ENCODE assay signal across 9 cellular contexts in genomic region chr10:45594276-45595157, GRCh38.
DNase-seq lines count a peak whose midpoint lies in the region; ATAC-seq, FAIRE-seq and TF ChIP-seq lines count a peak whose summit lies in the region.
"Had no signal": no experiment of that assay in that cellular context is flagged by ENCODE, and none has a peak within 500 bp of the region (broad histone marks: within the 10 kb centered on the region; RNA-seq: fewer than 3 reads in every experiment).

No MANE protein-coding gene starts in this region.

- peak; percentile 51 for FAIRE-seq in HepG2 (lab: Jason Lieb, UNC)
- FAIRE-seq: endometrium had no signal

- CTCF ChIA-PET in HepG2 (lab: Yijun Ruan, JAX; ENCODE audit: low intra/inter-chr PET ratio, low total read pairs), result no interaction called here

- no peaks in the 10 kb centered on the region for H4K20me1 ChIP-seq in HepG2 (ENCODE audit: insufficient read depth, low read length)

- TF ChIP-seq POLR2A in GM19193 (IDR thresholded peaks at IDR 0.05; ENCODE audit: extremely low read depth, insufficient read depth, insufficient read length) (peak; percentile 52), HepG2 (IDR thresholded peaks at IDR 0.05; ENCODE audit: insufficient read depth in 1 of 2, low read depth in 2 of 2, low read length in 2 of 2) (peak; percentile 58 to 76)

- peaks cover 14% of the 10 kb centered on the region for H3K36me3 Mint-ChIP-seq in activated CD4-positive, alpha-beta T cell treated with anti-CD3 and anti-CD28 coated beads, Interleukin-2, amount 10 ng/mL, durations not matched to agents 24 days and 14 days (ENCODE audit: low read depth)
- H3K36me3 Mint-ChIP-seq in dendritic cell treated with granulocyte-macrophage colony-stimulating factor and Interleukin-4, amounts not matched to agents 40 ng/mL and 50 ng/mL, for 4 days (ENCODE audit: low read depth), result peaks cover 22% of the 10 kb centered on the region

- WGBS in HepG2 (ENCODE audit: low lambda C conversion rate), result 2% methylated on average over 25 of the region's 88 CpGs

- H3K4me3 Mint-ChIP-seq in activated CD4-positive, alpha-beta T cell treated with anti-CD3 and anti-CD28 coated beads, Interleukin-2, amount 10 ng/mL, durations not matched to agents 24 days and 14 days, result peak overlapping the region; percentile 87
- H3K4me3 Mint-ChIP-seq in dendritic cell treated with granulocyte-macrophage colony-stimulating factor and Interleukin-4, amounts not matched to agents 40 ng/mL and 50 ng/mL, for 4 days, result peak overlapping the region; percentile 81

- peak; percentile 97 for ATAC-seq in HG03432 (IDR thresholded peaks at IDR 0.05; ENCODE audit: unreplicated experiment)
- peak; percentile 92 for ATAC-seq in HepG2

- TF ChIP-seq CTCF in BE2C (IDR thresholded peaks at IDR 0.05; ENCODE audit: low read depth, low read length) (no peak), HepG2 (CRISPR knock-in tag; IDR thresholded peaks at IDR 0.05) (peak; percentile 55)

- TF ChIP-seq RAD21 in HepG2 (CRISPR knock-in tag; IDR thresholded peaks at IDR 0.05), result peak; percentile 75

- H3K36me3 ChIP-seq in BE2C, result no peaks in the 10 kb centered on the region
- peaks cover 0 to 4% of the 10 kb centered on the region in 2 experiments; a peak in 1 of 5 replicates for H3K36me3 ChIP-seq in HepG2 (replicated peaks in 1 of 2; ENCODE audit: control insufficient read depth in 1 of 2, insufficient read depth in 2 of 2, low read length in 2 of 2)

- H3K4me1 ChIP-seq in BE2C, result no peaks in the 10 kb centered on the region
- H3K4me1 ChIP-seq in HepG2 (ENCODE audit: insufficient read depth, low read length), result peaks cover 64% of the 10 kb centered on the region

- in situ Hi-C loops in HepG2 (cut with HindIII; ENCODE audit: extremely low pct_ligation_motif_present, low pct_unique_long_range_greater_than_20kb), result no loop called here

- POLR2A ChIA-PET in HepG2 (lab: Yijun Ruan, JAX), result interaction anchor here (0.8 to 2.1 kb wide), 2 partner anchors 13 to 19 kb away, joined by 3 to 6 read pairs; no protein-coding TSS in a partner anchor

- peak overlapping the region; percentile 64 for H3K27ac Mint-ChIP-seq in activated CD4-positive, alpha-beta T cell treated with anti-CD3 and anti-CD28 coated beads, Interleukin-2, amount 10 ng/mL, durations not matched to agents 24 days and 14 days
- peak overlapping the region; percentile 77 for H3K27ac Mint-ChIP-seq in dendritic cell treated with granulocyte-macrophage colony-stimulating factor and Interleukin-4, amounts not matched to agents 40 ng/mL and 50 ng/mL, for 4 days

- DNase-seq in BE2C (peak; percentile 93), NCI-H446 treated with DMSO at 0.1 percent for 48 hours (lab: John Stamatoyannopoulos, UW) (peak; percentile 59), HepG2 (ENCODE audit: low spot score) (peak; percentile 90)
- DNase-seq in activated CD4-positive, alpha-beta T cell treated with anti-CD3 and anti-CD28 coated beads, Interleukin-2, amount 10 ng/mL, durations not matched to agents 24 days and 14 days, result peak; percentile 98
- DNase-seq in stimulated activated CD4-positive, alpha-beta T cell treated with anti-CD3 and anti-CD28 coated beads, Interleukin-2, amount 100 ng/mL, for 48 hours, result peak; percentile 86

- BruUV-seq in HepG2 (replicated peaks; lab: Mats Ljungman, UMichigan), result no TSS peak

- peaks cover 25% of the 10 kb centered on the region for H3K79me2 ChIP-seq in HepG2 (ENCODE audit: insufficient read depth, low read length)

- H3K9ac ChIP-seq in HepG2 (ENCODE audit: insufficient read depth, low read depth, low read length), result peak overlapping the region; percentile 82

- peak overlapping the region; percentile 73 for H3K4me3 ChIP-seq in BE2C (ENCODE audit: low read depth, low read length)
- H3K4me3 ChIP-seq in HepG2 (replicated peaks in 1 of 3; ENCODE audit: insufficient read depth in 1 of 3, low read depth in 2 of 3, low read length in 3 of 3), result peak overlapping the region; percentile 81 to 92 (median 88)

- H3K27me3 Mint-ChIP-seq in activated CD4-positive, alpha-beta T cell treated with anti-CD3 and anti-CD28 coated beads, Interleukin-2, amount 10 ng/mL, durations not matched to agents 24 days and 14 days, result peaks cover 7% of the 10 kb centered on the region
- peaks cover 15% of the 10 kb centered on the region for H3K27me3 Mint-ChIP-seq in dendritic cell treated with granulocyte-macrophage colony-stimulating factor and Interleukin-4, amounts not matched to agents 40 ng/mL and 50 ng/mL, for 4 days

- no peaks in the 10 kb centered on the region for H3K27me3 ChIP-seq in BE2C
- no peaks in the 10 kb centered on the region; a peak in 1 of 5 replicates for H3K27me3 ChIP-seq in HepG2 (ENCODE audit: control insufficient read depth in 1 of 2, insufficient read depth in 2 of 2, low read length in 2 of 2)

- peak overlapping the region; percentile 77 for H3K27ac ChIP-seq in HepG2 (ENCODE audit: extremely low read length, insufficient read depth, low read length)

- H3K9me3 ChIP-seq in BE2C (no peaks in the 10 kb centered on the region), HepG2 (ENCODE audit: low read length) (no peaks in the 10 kb centered on the region)

- intact Hi-C loops in activated CD4-positive, alpha-beta T cell treated with anti-CD3 and anti-CD28 coated beads, Interleukin-2, amount 10 ng/mL, durations not matched to agents 24 days and 14 days (cut with micrococcal nuclease), result loop anchor here (1.0 to 10.0 kb wide), 5 partner anchors 13 to 430 kb away; no protein-coding TSS in a partner anchor
- intact Hi-C loops in dendritic cell treated with granulocyte-macrophage colony-stimulating factor and Interleukin-4, amounts not matched to agents 40 ng/mL and 50 ng/mL, for 4 days (cut with micrococcal nuclease), result loop anchor here (5.0 kb wide), 2 partner anchors 37 to 127 kb away; no protein-coding TSS in a partner anchor
- intact Hi-C loops in HepG2 (cut with micrococcal nuclease; ENCODE audit: unreplicated experiment), result loop anchor here (1.0 to 5.0 kb wide), 4 partner anchors 34 to 124 kb away; partner anchors contain the start of gene ZFAND4

- peaks cover 30% of the 10 kb centered on the region for H3K4me1 Mint-ChIP-seq in activated CD4-positive, alpha-beta T cell treated with anti-CD3 and anti-CD28 coated beads, Interleukin-2, amount 10 ng/mL, durations not matched to agents 24 days and 14 days
- H3K4me1 Mint-ChIP-seq in dendritic cell treated with granulocyte-macrophage colony-stimulating factor and Interleukin-4, amounts not matched to agents 40 ng/mL and 50 ng/mL, for 4 days (ENCODE audit: low read depth), result peaks cover 43% of the 10 kb centered on the region

- H2AFZ ChIP-seq in HepG2 (ENCODE audit: low read length), result peak overlapping the region; percentile 92

- TF ChIP-seq EP300 in HepG2 (IDR thresholded peaks at IDR 0.05; ENCODE audit: low read depth in 2 of 2, low read length in 2 of 2) (peak in 1 of 2 experiments; percentile 72; a peak in 2 of 4 replicates), HepG2 (CRISPR knock-in tag; IDR thresholded peaks at IDR 0.05; ENCODE audit: borderline replicate concordance) (peak; percentile 83)

- H3K9me3 Mint-ChIP-seq in activated CD4-positive, alpha-beta T cell treated with anti-CD3 and anti-CD28 coated beads, Interleukin-2, amount 10 ng/mL, durations not matched to agents 24 days and 14 days, result no peaks in the 10 kb centered on the region
- H3K9me3 Mint-ChIP-seq in dendritic cell treated with granulocyte-macrophage colony-stimulating factor and Interleukin-4, amounts not matched to agents 40 ng/mL and 50 ng/mL, for 4 days, result peaks cover 14% of the 10 kb centered on the region

- peak overlapping the region; percentile 94 for H3K4me2 ChIP-seq in HepG2 (ENCODE audit: low read depth, low read length)

TF ChIP-seq in HepG2, 621 proteins besides CTCF, POLR2A, EP300 and RAD21 (continues in another document):
- peak; percentile 85 for TF ChIP-seq ZBTB7B (CRISPR knock-in tag; IDR thresholded peaks at IDR 0.05)
- peak; percentile 93 for TF ChIP-seq ZNF773 (CRISPR knock-in tag; IDR thresholded peaks at IDR 0.05; ENCODE audit: borderline replicate concordance)
- TF ChIP-seq CHD4 (IDR thresholded peaks at IDR 0.05; ENCODE audit: borderline replicate concordance, low read length), result no peak
- TF ChIP-seq ZNF432 (CRISPR knock-in tag; IDR thresholded peaks at IDR 0.05; ENCODE audit: borderline replicate concordance), result no peak
- TF ChIP-seq DPF2 (CRISPR knock-in tag; IDR thresholded peaks at IDR 0.05; ENCODE audit: borderline replicate concordance, low read depth), result no peak
- peak; percentile 96 for TF ChIP-seq SPEN (CRISPR knock-in tag; IDR thresholded peaks at IDR 0.05; ENCODE audit: low read depth)
- peak; percentile 100 for TF ChIP-seq USF2 (IDR thresholded peaks at IDR 0.05; ENCODE audit: low read depth, low read length)
- peak; percentile 98; the same call in 1 of the 2 replicates for TF ChIP-seq USF2 (CRISPR knock-in tag; IDR thresholded peaks at IDR 0.05; ENCODE audit: borderline replicate concordance)
- TF ChIP-seq PLRG1 (conservative IDR thresholded peaks at IDR 0.05), result no peak
- no peak for TF ChIP-seq IKZF1 (IDR thresholded peaks at IDR 0.05)
- no peak; the same call in 1 of the 2 replicates for TF ChIP-seq ZNF225 (CRISPR knock-in tag; IDR thresholded peaks at IDR 0.05)
- no peak for TF ChIP-seq ZNF207 (IDR thresholded peaks at IDR 0.05; ENCODE audit: borderline replicate concordance)
- TF ChIP-seq SRY (CRISPR knock-in tag; IDR thresholded peaks at IDR 0.05), result peak; percentile 75
- TF ChIP-seq TBL1XR1 (IDR thresholded peaks at IDR 0.05; ENCODE audit: borderline replicate concordance, low read length, partially characterized antibody), result peak; percentile 83
- peak; percentile 87 for TF ChIP-seq ZNF605 (CRISPR knock-in tag; IDR thresholded peaks at IDR 0.05)

Comparison
In these comparisons a context has a peak if more than half of its experiments do, and no peak if none do; other contexts are left out.
1. Peak in every context shown above with its lines: DNase-seq, ATAC-seq, H3K4me3 ChIP-seq and H3K27ac ChIP-seq.